In the genomic region with DNA sequence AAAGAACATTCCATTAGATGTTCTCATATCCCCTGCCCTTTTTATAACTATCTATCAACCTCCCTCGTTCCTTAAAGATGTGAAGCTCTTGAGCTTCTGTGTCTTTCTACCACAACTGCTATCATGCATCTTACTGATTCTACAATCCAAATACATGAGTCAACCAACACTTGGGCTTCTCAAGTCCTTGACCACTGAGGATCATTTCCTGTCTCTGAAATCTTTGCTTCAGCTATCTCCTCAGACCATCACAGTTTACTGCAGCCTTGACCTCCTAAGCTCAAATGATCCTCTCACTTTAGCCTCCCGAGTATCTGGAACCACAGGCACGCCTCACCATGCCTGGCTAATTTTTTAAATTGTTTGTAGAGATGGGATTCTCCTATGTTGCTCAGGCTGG, we compare ENCODE assay signal across 18 cellular contexts.
"Had no signal": no experiment of that assay in that cellular context is flagged by ENCODE, and none has a peak within 500 bp of the region (broad histone marks: within the 10 kb centered on the region; RNA-seq: fewer than 3 reads in every experiment).

No MANE protein-coding gene starts in this region.

- H3K36me3 ChIP-seq: adrenal gland, prostate gland, right lobe of liver, transverse colon had no signal

- H3K4me1 Mint-ChIP-seq: activated CD4-positive, alpha-beta memory T cell treated with anti-CD3 and anti-CD28 coated beads, Interleukin-2, amount 10 ng/mL, durations not matched to agents 7 days and 5 days; activated CD4-positive, alpha-beta T cell treated with anti-CD3 and anti-CD28 coated beads for 36 hours; activated naive CD4-positive, alpha-beta T cell treated with anti-CD3 and anti-CD28 coated beads, Interleukin-2, amount 50 U/mL, for 24 hours had no signal

- H3K4me3 ChIP-seq: adrenal gland, body of pancreas, prostate gland, right lobe of liver, transverse colon had no signal

- H3K9me3 ChIP-seq: adrenal gland, body of pancreas, prostate gland, right lobe of liver, transverse colon had no signal

- H3K4me3 Mint-ChIP-seq: activated CD4-positive, alpha-beta memory T cell treated with anti-CD3 and anti-CD28 coated beads, Interleukin-2, amount 10 ng/mL, durations not matched to agents 7 days and 5 days; activated CD4-positive, alpha-beta T cell treated with anti-CD3 and anti-CD28 coated beads for 36 hours; activated naive CD4-positive, alpha-beta T cell treated with anti-CD3 and anti-CD28 coated beads, Interleukin-2, amount 50 U/mL, for 24 hours; activated T-cell treated with anti-CD3 and anti-CD28 coated beads, Interleukin-2, amount 50 U/mL, for 24 hours; dendritic cell treated with granulocyte-macrophage colony-stimulating factor and Interleukin-4, amounts not matched to agents 40 ng/mL and 50 ng/mL, for 4 days; natural killer cell treated with Interleukin-12 subunit alpha and Interleukin-12 subunit beta and Interleukin-15 and Interleukin-18, amount 100 ng/mL, for 72 hours; T-helper 1 cell treated with Interleukin-12 subunit alpha and Interleukin-12 subunit beta and Interleukin-4 antibody, amounts not matched to agents 30 μg/mL and 1 μg/mL, for 36 hours had no signal

- H3K27ac ChIP-seq: adrenal gland, body of pancreas, epithelial cell of prostate, prostate gland, right lobe of liver, transverse colon had no signal

- ATAC-seq: activated CD4-positive, alpha-beta T cell treated with anti-CD3 and anti-CD28 coated beads for 36 hours; body of pancreas; natural killer cell treated with Interleukin-12 subunit alpha and Interleukin-12 subunit beta and Interleukin-15 and Interleukin-18, amount 100 ng/mL, for 72 hours; right lobe of liver; stimulated activated naive CD8-positive, alpha-beta T cell treated with anti-CD3 and anti-CD28 coated beads, Interleukin-15, Interleukin-2, amounts not matched to agents 100 U/mL and 50 U/mL, for 24 hours had no signal

- DNase-seq: activated CD4-positive, alpha-beta memory T cell treated with anti-CD3 and anti-CD28 coated beads, Interleukin-2, amount 10 ng/mL, durations not matched to agents 7 days and 5 days; activated CD4-positive, alpha-beta T cell treated with anti-CD3 and anti-CD28 coated beads for 36 hours; activated T-cell treated with anti-CD3 and anti-CD28 coated beads, Interleukin-2, amount 50 U/mL, for 24 hours; adrenal gland; body of pancreas; cerebellar nuclear complex; hippocampal formation; mesendoderm; occipital lobe; right lobe of liver; stimulated activated naive CD8-positive, alpha-beta T cell treated with anti-CD3 and anti-CD28 coated beads, Interleukin-15, Interleukin-2, amounts not matched to agents 100 U/mL and 50 U/mL, for 24 hours; transverse colon had no signal

- H3K9me3 Mint-ChIP-seq: activated CD4-positive, alpha-beta memory T cell treated with anti-CD3 and anti-CD28 coated beads, Interleukin-2, amount 10 ng/mL, durations not matched to agents 7 days and 5 days; activated naive CD4-positive, alpha-beta T cell treated with anti-CD3 and anti-CD28 coated beads, Interleukin-2, amount 50 U/mL, for 24 hours; activated T-cell treated with anti-CD3 and anti-CD28 coated beads, Interleukin-2, amount 50 U/mL, for 24 hours; dendritic cell treated with granulocyte-macrophage colony-stimulating factor and Interleukin-4, amounts not matched to agents 40 ng/mL and 50 ng/mL, for 4 days; natural killer cell treated with Interleukin-12 subunit alpha and Interleukin-12 subunit beta and Interleukin-15 and Interleukin-18, amount 100 ng/mL, for 72 hours; T-helper 1 cell treated with Interleukin-12 subunit alpha and Interleukin-12 subunit beta and Interleukin-4 antibody, amounts not matched to agents 30 μg/mL and 1 μg/mL, for 36 hours had no signal

- H3K4me1 ChIP-seq: adrenal gland, body of pancreas, prostate gland, transverse colon had no signal

- H3K27me3 Mint-ChIP-seq: activated CD4-positive, alpha-beta memory T cell treated with anti-CD3 and anti-CD28 coated beads, Interleukin-2, amount 10 ng/mL, durations not matched to agents 7 days and 5 days; activated CD4-positive, alpha-beta T cell treated with anti-CD3 and anti-CD28 coated beads for 36 hours; dendritic cell treated with granulocyte-macrophage colony-stimulating factor and Interleukin-4, amounts not matched to agents 40 ng/mL and 50 ng/mL, for 4 days had no signal

- H3K27ac Mint-ChIP-seq: activated CD4-positive, alpha-beta memory T cell treated with anti-CD3 and anti-CD28 coated beads, Interleukin-2, amount 10 ng/mL, durations not matched to agents 7 days and 5 days; activated CD4-positive, alpha-beta T cell treated with anti-CD3 and anti-CD28 coated beads for 36 hours; activated naive CD4-positive, alpha-beta T cell treated with anti-CD3 and anti-CD28 coated beads, Interleukin-2, amount 50 U/mL, for 24 hours; activated T-cell treated with anti-CD3 and anti-CD28 coated beads, Interleukin-2, amount 50 U/mL, for 24 hours; dendritic cell treated with granulocyte-macrophage colony-stimulating factor and Interleukin-4, amounts not matched to agents 40 ng/mL and 50 ng/mL, for 4 days; natural killer cell treated with Interleukin-12 subunit alpha and Interleukin-12 subunit beta and Interleukin-15 and Interleukin-18, amount 100 ng/mL, for 72 hours; T-helper 1 cell treated with Interleukin-12 subunit alpha and Interleukin-12 subunit beta and Interleukin-4 antibody, amounts not matched to agents 30 μg/mL and 1 μg/mL, for 36 hours had no signal

- H3K27me3 ChIP-seq: adrenal gland, body of pancreas, right lobe of liver, transverse colon had no signal

- H3K36me3 Mint-ChIP-seq: activated naive CD4-positive, alpha-beta T cell treated with anti-CD3 and anti-CD28 coated beads, Interleukin-2, amount 50 U/mL, for 24 hours; natural killer cell treated with Interleukin-12 subunit alpha and Interleukin-12 subunit beta and Interleukin-15 and Interleukin-18, amount 100 ng/mL, for 72 hours had no signal
